In the genomic region with DNA sequence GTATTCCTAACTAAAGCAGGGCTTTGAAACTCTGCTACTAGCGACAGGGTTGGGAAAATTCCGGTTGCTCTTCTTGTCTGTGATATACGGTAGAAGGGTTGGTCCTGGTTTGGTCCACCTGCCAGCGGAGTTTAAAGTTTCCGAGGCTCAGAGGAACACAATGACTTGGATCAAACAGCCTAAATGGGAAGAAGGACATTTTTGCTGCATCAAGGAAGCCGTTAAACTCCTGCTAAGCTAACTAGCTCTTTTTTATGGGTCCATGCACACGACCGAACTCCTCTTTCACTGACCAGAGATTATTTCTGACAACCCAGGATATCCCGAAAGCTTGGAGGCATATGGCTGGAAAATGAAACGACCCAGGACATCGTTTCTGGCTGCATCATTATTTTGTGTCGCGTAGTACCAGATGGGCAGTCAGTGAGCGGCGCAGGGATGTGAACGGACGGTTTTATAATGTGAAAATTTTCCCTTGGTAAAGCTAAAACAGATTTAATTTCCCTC, we compare ENCODE assay signal across 8 cellular contexts. TPM values are rescaled to one million over a fixed set of nuclear protein-coding genes. Genes with fewer than 3 reads are reported as not detected.
A peak's percentile ranks its signal among the peaks of the same experiment; 100 is the strongest.
DNase-seq lines count a peak whose midpoint lies in the region; ATAC-seq and TF ChIP-seq lines count a peak whose summit lies in the region.

A gene with protein sequence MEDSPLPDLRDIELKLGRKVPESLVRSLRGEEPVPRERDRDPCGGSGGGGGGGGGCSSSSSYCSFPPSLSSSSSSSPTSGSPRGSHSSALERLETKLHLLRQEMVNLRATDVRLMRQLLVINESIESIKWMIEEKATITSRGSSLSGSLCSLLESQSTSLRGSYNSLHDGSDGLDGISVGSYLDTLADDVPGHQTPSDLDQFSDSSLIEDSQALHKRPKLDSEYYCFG (plus strand): TSS at position 160 of the 507 bp plus-strand sequence. CDS start 696 bp downstream, outside the sequence.

- H3K4me3 Mint-ChIP-seq in activated T-cell treated with anti-CD3 and anti-CD28 coated beads, Interleukin-2, amount 50 U/mL, for 4 hours, result no peak within 1 kb of the TSS
- no peak within 1 kb of the TSS for H3K4me3 Mint-ChIP-seq in CD8-positive, alpha-beta T cell

- no peaks in the 10 kb centered on the region for H3K4me1 Mint-ChIP-seq in activated T-cell treated with anti-CD3 and anti-CD28 coated beads, Interleukin-2, amount 50 U/mL, for 4 hours (ENCODE audit: low read depth)
- peaks cover 3% of the 10 kb centered on the region for H3K4me1 Mint-ChIP-seq in CD8-positive, alpha-beta T cell (ENCODE audit: low read depth)

- H4K20me1 ChIP-seq in hepatocyte (ENCODE audit: insufficient read depth, poor library complexity, severe bottlenecking), result no peaks in the 10 kb centered on the region

- no peak within 1 kb of the TSS for H3K27ac Mint-ChIP-seq in CD8-positive, alpha-beta T cell

- no peaks in the 10 kb centered on the region for H3K9me2 ChIP-seq in hepatocyte (replicated peaks; ENCODE audit: insufficient read depth)

- ATAC-seq in psoas muscle, result peak; percentile 48 to 78 (median 62)
- ATAC-seq in activated T-cell treated with anti-CD3 and anti-CD28 coated beads, Interleukin-2, amount 50 U/mL, for 4 hours, result no peak
- no peak for ATAC-seq in CD8-positive, alpha-beta T cell

- H3K27me3 ChIP-seq in GM06990 (replicated peaks; ENCODE audit: control insufficient read depth, insufficient read depth, low read length) (no peaks in the 10 kb centered on the region; the same call in 1 of the 2 replicates), hepatocyte (no peaks in the 10 kb centered on the region), psoas muscle (ENCODE audit: insufficient read depth in 3 of 3, low read length in 2 of 3) (no peaks in the 10 kb centered on the region)
- H3K27me3 ChIP-seq in CD8-positive, alpha-beta T cell (ENCODE audit: insufficient read depth, low read length), result no peaks in the 10 kb centered on the region

- H3K79me2 ChIP-seq in hepatocyte, result peaks cover 35% of the 10 kb centered on the region

- no peaks in the 10 kb centered on the region for H3K36me3 Mint-ChIP-seq in activated T-cell treated with anti-CD3 and anti-CD28 coated beads, Interleukin-2, amount 50 U/mL, for 4 hours (ENCODE audit: insufficient read depth)
- no peaks in the 10 kb centered on the region for H3K36me3 Mint-ChIP-seq in CD8-positive, alpha-beta T cell

- WGBS in hepatocyte (ENCODE audit: low lambda C conversion rate, missing lambda C conversion rate), result 2% methylated on average over 17 of the region's 17 CpGs
- WGBS in psoas muscle, 3 donors, result 0 to 1% (median 1%) methylated on average over 17 of the region's 17 CpGs

- H3K36me3 ChIP-seq in GM06990 (ENCODE audit: control insufficient read depth, insufficient read depth, low read length) (no peaks in the 10 kb centered on the region), hepatocyte (replicated peaks; ENCODE audit: insufficient read depth, low read depth) (no peaks in the 10 kb centered on the region), psoas muscle (ENCODE audit: insufficient read depth in 1 of 2, low read depth in 1 of 2) (no peaks in the 10 kb centered on the region)
- no peaks in the 10 kb centered on the region for H3K36me3 ChIP-seq in CD8-positive, alpha-beta T cell (ENCODE audit: insufficient read depth, low read length)

- intact Hi-C loops in psoas muscle (cut with DNase I), result loop anchor here in 1 of 2 donors (5.0 kb wide), 5 partner anchors 33 to 317 kb away; no protein-coding TSS in a partner anchor
- intact Hi-C loops in CD8-positive, alpha-beta T cell (cut with DNase I, micrococcal nuclease), result loop anchor here in 1 of 2 experiments (10.0 kb wide), 1 partner anchor 50 kb away; no protein-coding TSS in a partner anchor

- H3K27ac ChIP-seq in hepatocyte (peak within 1 kb of the TSS; percentile 99), psoas muscle (peak within 1 kb of the TSS; percentile 65)
- no peak within 1 kb of the TSS for H3K27ac ChIP-seq in CD8-positive, alpha-beta T cell (ENCODE audit: low read depth, low read length)

- H3K4me3 ChIP-seq in GM06990 (replicated peaks; ENCODE audit: low read depth, low read length) (peak within 1 kb of the TSS; percentile 54), hepatocyte (peak within 1 kb of the TSS; percentile 87), psoas muscle (peak within 1 kb of the TSS; percentile 82)
- H3K4me3 ChIP-seq in CD8-positive, alpha-beta T cell (ENCODE audit: low read depth, low read length), result no peak within 1 kb of the TSS

- peak within 1 kb of the TSS; percentile 48 for H2AFZ ChIP-seq in hepatocyte

- peaks cover 16% of the 10 kb centered on the region for H3K27me3 Mint-ChIP-seq in activated T-cell treated with anti-CD3 and anti-CD28 coated beads, Interleukin-2, amount 50 U/mL, for 4 hours (ENCODE audit: low read depth)
- peaks cover 17% of the 10 kb centered on the region for H3K27me3 Mint-ChIP-seq in CD8-positive, alpha-beta T cell (ENCODE audit: low read depth)

- peak within 1 kb of the TSS; percentile 76 for H3K4me2 ChIP-seq in hepatocyte

- H3K4me1 ChIP-seq in hepatocyte (ENCODE audit: insufficient read depth) (no peaks in the 10 kb centered on the region), psoas muscle (peaks cover 4% of the 10 kb centered on the region)
- H3K4me1 ChIP-seq in CD8-positive, alpha-beta T cell (ENCODE audit: insufficient read depth, low read length), result no peaks in the 10 kb centered on the region

- POLR2A ChIA-PET in CD8-positive, alpha-beta T cell (lab: Charles Lee), result no interaction called here

- no peak for TF ChIP-seq CTCF in GM06990 (IDR thresholded peaks at IDR 0.05; ENCODE audit: insufficient read depth, low read length, poor library complexity, severe bottlenecking)
- no peak for TF ChIP-seq CTCF in hepatocyte (IDR thresholded peaks at IDR 0.05; ENCODE audit: poor library complexity)
- TF ChIP-seq CTCF in psoas muscle (IDR thresholded peaks at IDR 0.05), result no peak
- no peak for TF ChIP-seq CTCF in CD8-positive, alpha-beta T cell (IDR thresholded peaks at IDR 0.05)

- H3K9me3 Mint-ChIP-seq in activated T-cell treated with anti-CD3 and anti-CD28 coated beads, Interleukin-2, amount 50 U/mL, for 4 hours, result peaks cover 4% of the 10 kb centered on the region
- peaks cover 2% of the 10 kb centered on the region for H3K9me3 Mint-ChIP-seq in CD8-positive, alpha-beta T cell

- CTCF ChIA-PET in CD8-positive, alpha-beta T cell (lab: Charles Lee), result no interaction called here

- H3K9me3 ChIP-seq in hepatocyte (ENCODE audit: low read depth) (no peaks in the 10 kb centered on the region), psoas muscle (no peaks in the 10 kb centered on the region)
- H3K9me3 ChIP-seq in CD8-positive, alpha-beta T cell (ENCODE audit: low read length), result no peaks in the 10 kb centered on the region

- DNase-seq in GM06990 (ENCODE audit: extremely low read depth, insufficient read length) (no peak), NCI-H2171 (lab: John Stamatoyannopoulos, UW) (peak; percentile 5), astrocyte of the hippocampus (ENCODE audit: low read depth, low spot score) (peak; percentile 81), hepatocyte (ENCODE audit: low spot score) (peak; percentile 83), psoas muscle (no peak)
- DNase-seq in activated T-cell treated with anti-CD3 and anti-CD28 coated beads, Interleukin-2, amount 50 U/mL, for 4 hours, result no peak
- no peak for DNase-seq in CD8-positive, alpha-beta T cell
- DNase-seq in activated CD4-positive, alpha-beta T cell treated with anti-CD3 and anti-CD28 coated beads, Interleukin-2, amount 50 U/mL, for 4 hours, result no peak

RNA-seq across cellular contexts. Expression of the gene that starts here (rescaled TPM):
- 37.6 and 40.2 TPM in 2 replicates for total RNA-seq in hepatocyte
- polyA plus RNA-seq in hepatocyte, result 36.1 and 42.5 TPM in 2 replicates
- total RNA-seq in psoas muscle, result 1 to 10 TPM; 1.0 to 2.8 (median 2.2) TPM
- polyA plus RNA-seq in psoas muscle, result 1 to 10 TPM; 2.3 to 6.3 (median 2.7) TPM
- total RNA-seq in activated T-cell treated with anti-CD3 and anti-CD28 coated beads, Interleukin-2, amount 50 U/mL, for 4 hours, result not detected
- total RNA-seq in CD8-positive, alpha-beta T cell, result not detected

Comparison
In these comparisons a context has a peak if more than half of its experiments do, and no peak if none do; other contexts are left out.
1. RNA of the gene that starts here (total RNA-seq): 37.6 to 40.2 TPM in hepatocyte; 1.0 to 2.8 TPM in psoas muscle, not detected in activated T-cell treated with anti-CD3 and anti-CD28 coated beads, Interleukin-2, amount 50 U/mL, for 4 hours and not detected in CD8-positive, alpha-beta T cell; every median in the first group is over 10 times any median in the second.
2. DNase-seq: peak in NCI-H2171 (single experiment), astrocyte of the hippocampus (single experiment) and hepatocyte (single experiment); none in GM06990 (single experiment), psoas muscle (0 of 2), activated T-cell treated with anti-CD3 and anti-CD28 coated beads, Interleukin-2, amount 50 U/mL, for 4 hours (single experiment), CD8-positive, alpha-beta T cell (0 of 7) and activated CD4-positive, alpha-beta T cell treated with anti-CD3 and anti-CD28 coated beads, Interleukin-2, amount 50 U/mL, for 4 hours (0 of 2).
3. ATAC-seq: peak in psoas muscle (4 of 4); none in activated T-cell treated with anti-CD3 and anti-CD28 coated beads, Interleukin-2, amount 50 U/mL, for 4 hours (0 of 2) and CD8-positive, alpha-beta T cell (single experiment).